ENCODE assay signal across 26 cellular contexts in the genomic region with DNA sequence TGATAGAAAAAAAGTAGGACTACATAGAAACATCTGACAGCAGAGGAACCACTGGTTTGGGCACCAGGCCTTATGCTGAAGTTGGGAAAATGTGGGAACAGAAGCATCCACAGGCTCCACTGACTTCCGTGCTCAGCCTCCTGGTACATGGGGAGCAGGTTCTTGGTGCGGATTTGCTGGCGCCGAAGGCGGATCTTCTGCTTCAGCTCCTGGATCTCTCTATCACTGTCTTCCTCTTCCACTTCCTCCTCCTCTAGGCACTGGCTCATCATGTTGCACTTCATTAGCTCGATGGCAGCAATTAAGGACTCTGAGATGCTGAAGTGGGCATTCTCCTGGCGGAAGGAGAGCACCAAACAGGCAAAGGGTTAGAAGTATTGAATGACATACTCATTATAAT. TPM values are rescaled to one million over a fixed set of nuclear protein-coding genes. Genes with fewer than 3 reads are reported as not detected.
DNase-seq lines count a peak whose midpoint lies in the region; ATAC-seq, FAIRE-seq and TF ChIP-seq lines count a peak whose summit lies in the region.
"Had no signal": no experiment of that assay in that cellular context is flagged by ENCODE, and none has a peak within 500 bp of the region (broad histone marks: within the 10 kb centered on the region; RNA-seq: fewer than 3 reads in every experiment).

No MANE protein-coding gene starts in this region.

- H3K23me2 ChIP-seq in H9 (ENCODE audit: insufficient read length, low read depth, low read length, poor library complexity, severe bottlenecking): no peaks in the 10 kb centered on the region

- no peak overlapping the region for H2AFZ ChIP-seq in H9 (ENCODE audit: low read length)
- H2AFZ ChIP-seq: GM23338 had no signal

- H3K4ac ChIP-seq in H9 (ENCODE audit: low read depth, low read length): no peak overlapping the region

- peaks cover 3% of the 10 kb centered on the region; the same call in 1 of the 2 replicates for H3K4me1 ChIP-seq in H9 (ENCODE audit: insufficient read depth, low read length)
- H3K4me1 ChIP-seq: BE2C had no signal

- no peak overlapping the region for H2BK15ac ChIP-seq in H9 (ENCODE audit: low read depth, low read length)

- no peak overlapping the region for H3K9ac ChIP-seq in H9 (ENCODE audit: extremely low read depth, insufficient read length, low read length)

- H3K9me3 ChIP-seq in T-helper 17 cell (ENCODE audit: control insufficient read depth, low read length, poor library complexity, severe bottlenecking) (no peaks in the 10 kb centered on the region), H9 (ENCODE audit: control insufficient read depth, low read depth, low read length) (no peaks in the 10 kb centered on the region)
- H3K9me3 ChIP-seq: BE2C had no signal

- TF ChIP-seq CTCF in endothelial cell (IDR thresholded peaks at IDR 0.05; ENCODE audit: unreplicated experiment) (no peak), H9 (conservative IDR thresholded peaks at IDR 0.05) (no peak)

- H3K27ac ChIP-seq in H9 (ENCODE audit: insufficient read length, low read depth, low read length): no peak overlapping the region
- H3K27ac ChIP-seq: HL-60 had no signal

- no peak overlapping the region for H2BK5ac ChIP-seq in H9 (ENCODE audit: insufficient read length, low read length)

- H3K27me3 Mint-ChIP-seq in activated naive CD8-positive, alpha-beta T cell treated with anti-CD3 and anti-CD28 coated beads, Interleukin-2, amount 10 ng/mL, durations not matched to agents 7 days and 5 days: no peaks in the 10 kb centered on the region
- H3K27me3 Mint-ChIP-seq in activated naive CD8-positive, alpha-beta T cell treated with anti-CD3 and anti-CD28 coated beads, Interleukin-2, amount 50 U/mL, for 24 hours: no peaks in the 10 kb centered on the region
- H3K27me3 Mint-ChIP-seq in T-helper 17 cell (no peaks in the 10 kb centered on the region), endothelial cell (ENCODE audit: unreplicated experiment) (peaks cover 9% of the 10 kb centered on the region), H9 (ENCODE audit: low read depth) (no peaks in the 10 kb centered on the region)
- H3K27me3 Mint-ChIP-seq: CD4-positive, CD25-positive, alpha-beta regulatory T cell; CD8-positive, alpha-beta memory T cell had no signal

- no peak overlapping the region for H4K8ac ChIP-seq in H9 (replicated peaks; ENCODE audit: insufficient read length, low read depth, low read length)

- no peaks in the 10 kb centered on the region for H3K79me2 ChIP-seq in H9 (ENCODE audit: insufficient read depth, low read length)

- H3K4me1 Mint-ChIP-seq in activated naive CD8-positive, alpha-beta T cell treated with anti-CD3 and anti-CD28 coated beads, Interleukin-2, amount 10 ng/mL, durations not matched to agents 7 days and 5 days: peaks cover 4% of the 10 kb centered on the region
- no peaks in the 10 kb centered on the region for H3K4me1 Mint-ChIP-seq in activated naive CD8-positive, alpha-beta T cell treated with anti-CD3 and anti-CD28 coated beads, Interleukin-2, amount 50 U/mL, for 24 hours
- peaks cover 5% of the 10 kb centered on the region for H3K4me1 Mint-ChIP-seq in T-helper 17 cell
- peaks cover 23% of the 10 kb centered on the region for H3K4me1 Mint-ChIP-seq in endothelial cell (ENCODE audit: unreplicated experiment)
- peaks cover 5% of the 10 kb centered on the region for H3K4me1 Mint-ChIP-seq in stimulated activated effector memory CD8-positive, alpha-beta T cell treated with anti-CD3 and anti-CD28 coated beads, Interleukin-12 subunit alpha, Interleukin-12 subunit beta, amount 100 ng/mL, for 72 hours
- H3K4me1 Mint-ChIP-seq in H9: peaks cover 4 to 10% of the 10 kb centered on the region in 2 experiments; a peak in 2 of 4 replicates

- H2BK20ac ChIP-seq in H9 (ENCODE audit: low read depth, low read length, poor library complexity, severe bottlenecking): no peak overlapping the region

- H4K20me1 ChIP-seq in H9 (ENCODE audit: control insufficient read depth, insufficient read depth, insufficient read length): no peaks in the 10 kb centered on the region

- H3K18ac ChIP-seq in H9 (ENCODE audit: insufficient read length, low read depth, low read length): no peak overlapping the region

- H3K4me2 ChIP-seq in H9 (ENCODE audit: insufficient read depth, insufficient read length, low read length): no peak overlapping the region
- H3K4me2 ChIP-seq: GM23338 had no signal

- no peak overlapping the region for H2AK5ac ChIP-seq in H9 (ENCODE audit: insufficient read length, low read length)

- H2BK120ac ChIP-seq in H9 (ENCODE audit: low read depth, low read length, poor library complexity, severe bottlenecking): no peak overlapping the region

- ATAC-seq in activated naive CD8-positive, alpha-beta T cell treated with anti-CD3 and anti-CD28 coated beads, Interleukin-2, amount 10 ng/mL, durations not matched to agents 7 days and 5 days (ENCODE audit: low read depth): no peak
- no peak for ATAC-seq in activated naive CD8-positive, alpha-beta T cell treated with anti-CD3 and anti-CD28 coated beads, Interleukin-2, amount 50 U/mL, for 24 hours
- ATAC-seq in T-helper 17 cell: no peak
- ATAC-seq in stimulated activated effector memory CD8-positive, alpha-beta T cell treated with anti-CD3 and anti-CD28 coated beads, Interleukin-12 subunit alpha, Interleukin-12 subunit beta, amount 100 ng/mL, for 72 hours: no peak
- no peak for ATAC-seq in GM18907 (IDR thresholded peaks at IDR 0.05; ENCODE audit: unreplicated experiment)
- ATAC-seq: GM23338, HCT116 had no signal

- H3K79me1 ChIP-seq in H9 (ENCODE audit: insufficient read depth, low read depth, low read length, poor library complexity, severe bottlenecking): no peaks in the 10 kb centered on the region

- POLR2A ChIA-PET in activated naive CD8-positive, alpha-beta T cell treated with anti-CD3 and anti-CD28 coated beads, Interleukin-2, amount 10 ng/mL, durations not matched to agents 7 days and 5 days (lab: Charles Lee): no interaction called here

- no peak for DNase-seq in activated naive CD8-positive, alpha-beta T cell treated with anti-CD3 and anti-CD28 coated beads, Interleukin-2, amount 10 ng/mL, durations not matched to agents 7 days and 5 days
- DNase-seq in activated naive CD8-positive, alpha-beta T cell treated with anti-CD3 and anti-CD28 coated beads, Interleukin-2, amount 50 U/mL, for 24 hours: no peak
- no peak for DNase-seq in T-helper 17 cell
- DNase-seq in endothelial cell (ENCODE audit: low spot score): no peak
- DNase-seq in stimulated activated effector memory CD8-positive, alpha-beta T cell treated with anti-CD3 and anti-CD28 coated beads, Interleukin-12 subunit alpha, Interleukin-12 subunit beta, amount 100 ng/mL, for 72 hours (ENCODE audit: low spot score in 2 of 2): no peak
- DNase-seq in GM19239 (ENCODE audit: insufficient read length, low spot score): no peak
- no peak for DNase-seq in H9
- DNase-seq: ACHN; BE2C; C1 segment of cervical spinal cord; CD4-positive, CD25-positive, alpha-beta regulatory T cell; CD8-positive, alpha-beta memory T cell; COR-L47; DMS 273 treated with DMSO at 0.1 percent for 48 hours; DMS53; DND-41; EL; HFFc6 had no signal

- no peak overlapping the region for H3K23ac ChIP-seq in H9 (ENCODE audit: insufficient read length, low read depth, low read length)

- no peak overlapping the region for H3K56ac ChIP-seq in H9 (ENCODE audit: insufficient read length, low read depth, low read length)

- no peak overlapping the region for H3K14ac ChIP-seq in H9 (ENCODE audit: insufficient read depth, low read length)

- no CpG with 5 or more reads among the region's 7 CpGs for WGBS in H9 (ENCODE audit: extremely low coverage, insufficient read length, low lambda C conversion rate)

- H3K27ac Mint-ChIP-seq in activated naive CD8-positive, alpha-beta T cell treated with anti-CD3 and anti-CD28 coated beads, Interleukin-2, amount 10 ng/mL, durations not matched to agents 7 days and 5 days: peak overlapping the region; percentile 62
- no peak overlapping the region for H3K27ac Mint-ChIP-seq in activated naive CD8-positive, alpha-beta T cell treated with anti-CD3 and anti-CD28 coated beads, Interleukin-2, amount 50 U/mL, for 24 hours
- H3K27ac Mint-ChIP-seq in T-helper 17 cell: peak overlapping the region; percentile 43
- H3K27ac Mint-ChIP-seq in endothelial cell (ENCODE audit: unreplicated experiment): peak overlapping the region; percentile 43
- peak overlapping the region; percentile 36 for H3K27ac Mint-ChIP-seq in stimulated activated effector memory CD8-positive, alpha-beta T cell treated with anti-CD3 and anti-CD28 coated beads, Interleukin-12 subunit alpha, Interleukin-12 subunit beta, amount 100 ng/mL, for 72 hours
- no peak overlapping the region; a peak in 1 of 7 replicates for H3K27ac Mint-ChIP-seq in H9
- H3K27ac Mint-ChIP-seq: CD4-positive, CD25-positive, alpha-beta regulatory T cell; GM23338; HFFc6 had no signal

- H4K5ac ChIP-seq in H9 (ENCODE audit: insufficient read length, low read depth, low read length): no peak overlapping the region

- H2BK12ac ChIP-seq in H9 (ENCODE audit: insufficient read length, low read depth, low read length): no peak overlapping the region

- H3T11ph ChIP-seq in H9 (ENCODE audit: low read length): no peak overlapping the region

- no peak overlapping the region for H3K4me3 Mint-ChIP-seq in activated naive CD8-positive, alpha-beta T cell treated with anti-CD3 and anti-CD28 coated beads, Interleukin-2, amount 10 ng/mL, durations not matched to agents 7 days and 5 days
- no peak overlapping the region for H3K4me3 Mint-ChIP-seq in activated naive CD8-positive, alpha-beta T cell treated with anti-CD3 and anti-CD28 coated beads, Interleukin-2, amount 50 U/mL, for 24 hours
- H3K4me3 Mint-ChIP-seq in T-helper 17 cell (no peak overlapping the region), endothelial cell (ENCODE audit: unreplicated experiment) (peak overlapping the region; percentile 77), H9 (no peak overlapping the region)
- H3K4me3 Mint-ChIP-seq in stimulated activated effector memory CD8-positive, alpha-beta T cell treated with anti-CD3 and anti-CD28 coated beads, Interleukin-12 subunit alpha, Interleukin-12 subunit beta, amount 100 ng/mL, for 72 hours: no peak overlapping the region
- H3K4me3 Mint-ChIP-seq: CD4-positive, CD25-positive, alpha-beta regulatory T cell; CD8-positive, alpha-beta memory T cell; GM23338; HFFc6 had no signal

- no peak overlapping the region for H4K91ac ChIP-seq in H9 (ENCODE audit: insufficient read length, low read depth, low read length)

- FAIRE-seq in GM19239 (lab: Jason Lieb, UNC): no peak
- FAIRE-seq: A204.1, G401.6, GM12891, H54 had no signal

- no peaks in the 10 kb centered on the region for H3K27me3 ChIP-seq in H9 (ENCODE audit: insufficient read depth, low read length)
- H3K27me3 ChIP-seq: BE2C had no signal

- H3K36me3 Mint-ChIP-seq in activated naive CD8-positive, alpha-beta T cell treated with anti-CD3 and anti-CD28 coated beads, Interleukin-2, amount 10 ng/mL, durations not matched to agents 7 days and 5 days: peaks cover 44% of the 10 kb centered on the region
- peaks cover 44% of the 10 kb centered on the region for H3K36me3 Mint-ChIP-seq in activated naive CD8-positive, alpha-beta T cell treated with anti-CD3 and anti-CD28 coated beads, Interleukin-2, amount 50 U/mL, for 24 hours (ENCODE audit: low read depth)
- H3K36me3 Mint-ChIP-seq in T-helper 17 cell (ENCODE audit: low read depth) (peaks cover 18% of the 10 kb centered on the region), endothelial cell (ENCODE audit: low read depth, unreplicated experiment) (peaks cover 61% of the 10 kb centered on the region), H9 (ENCODE audit: insufficient read depth in 1 of 3, low read depth in 3 of 3) (peaks cover 22 to 59% (median 37%) of the 10 kb centered on the region in 3 experiments; a peak in 6 of 7 replicates)
- H3K36me3 Mint-ChIP-seq in stimulated activated effector memory CD8-positive, alpha-beta T cell treated with anti-CD3 and anti-CD28 coated beads, Interleukin-12 subunit alpha, Interleukin-12 subunit beta, amount 100 ng/mL, for 72 hours: peaks cover 93% of the 10 kb centered on the region

- no peaks in the 10 kb centered on the region for H3K9me3 Mint-ChIP-seq in activated naive CD8-positive, alpha-beta T cell treated with anti-CD3 and anti-CD28 coated beads, Interleukin-2, amount 10 ng/mL, durations not matched to agents 7 days and 5 days
- no peaks in the 10 kb centered on the region for H3K9me3 Mint-ChIP-seq in activated naive CD8-positive, alpha-beta T cell treated with anti-CD3 and anti-CD28 coated beads, Interleukin-2, amount 50 U/mL, for 24 hours
- H3K9me3 Mint-ChIP-seq in endothelial cell (ENCODE audit: unreplicated experiment) (no peaks in the 10 kb centered on the region), H9 (no peaks in the 10 kb centered on the region)
- H3K9me3 Mint-ChIP-seq in stimulated activated effector memory CD8-positive, alpha-beta T cell treated with anti-CD3 and anti-CD28 coated beads, Interleukin-12 subunit alpha, Interleukin-12 subunit beta, amount 100 ng/mL, for 72 hours: no peaks in the 10 kb centered on the region
- H3K9me3 Mint-ChIP-seq: CD4-positive, CD25-positive, alpha-beta regulatory T cell; GM23338; HFFc6 had no signal

RNA-seq across cellular contexts. Expression of gene RUBCN, which starts 42.5 kb away (rescaled TPM):
- 10 to 100 TPM; 55.1 to 55.8 TPM for total RNA-seq in activated naive CD8-positive, alpha-beta T cell treated with anti-CD3 and anti-CD28 coated beads, Interleukin-2, amount 10 ng/mL, durations not matched to agents 7 days and 5 days
- total RNA-seq in T-helper 17 cell: 10 to 100 TPM; 40.2 to 41.7 TPM
- total RNA-seq in endothelial cell (ENCODE audit: unreplicated experiment): 35.0 TPM
- 17.7 and 18.7 TPM in 2 replicates for total RNA-seq in H9 (2021)

RNA-seq across cellular contexts. Expression of gene FYTTD1, which starts 55.4 kb away (rescaled TPM):
- total RNA-seq in activated naive CD8-positive, alpha-beta T cell treated with anti-CD3 and anti-CD28 coated beads, Interleukin-2, amount 10 ng/mL, durations not matched to agents 7 days and 5 days: 10 to 100 TPM; 38.0 to 48.8 TPM
- total RNA-seq in T-helper 17 cell (10 to 100 TPM; 52.0 to 67.1 TPM), endothelial cell (ENCODE audit: unreplicated experiment) (65.3 TPM), H9 (2021) (19.4 and 21.2 TPM in 2 replicates)

Comparison
In these comparisons a context has a peak if more than half of its experiments do, and no peak if none do; other contexts are left out.
1. H3K27ac Mint-ChIP-seq: peak in activated naive CD8-positive, alpha-beta T cell treated with anti-CD3 and anti-CD28 coated beads, Interleukin-2, amount 10 ng/mL, durations not matched to agents 7 days and 5 days (single experiment), T-helper 17 cell (single experiment), endothelial cell (single experiment) and stimulated activated effector memory CD8-positive, alpha-beta T cell treated with anti-CD3 and anti-CD28 coated beads, Interleukin-12 subunit alpha, Interleukin-12 subunit beta, amount 100 ng/mL, for 72 hours (single experiment); none in activated naive CD8-positive, alpha-beta T cell treated with anti-CD3 and anti-CD28 coated beads, Interleukin-2, amount 50 U/mL, for 24 hours (single experiment) and H9 (0 of 3).